In the genomic region with DNA sequence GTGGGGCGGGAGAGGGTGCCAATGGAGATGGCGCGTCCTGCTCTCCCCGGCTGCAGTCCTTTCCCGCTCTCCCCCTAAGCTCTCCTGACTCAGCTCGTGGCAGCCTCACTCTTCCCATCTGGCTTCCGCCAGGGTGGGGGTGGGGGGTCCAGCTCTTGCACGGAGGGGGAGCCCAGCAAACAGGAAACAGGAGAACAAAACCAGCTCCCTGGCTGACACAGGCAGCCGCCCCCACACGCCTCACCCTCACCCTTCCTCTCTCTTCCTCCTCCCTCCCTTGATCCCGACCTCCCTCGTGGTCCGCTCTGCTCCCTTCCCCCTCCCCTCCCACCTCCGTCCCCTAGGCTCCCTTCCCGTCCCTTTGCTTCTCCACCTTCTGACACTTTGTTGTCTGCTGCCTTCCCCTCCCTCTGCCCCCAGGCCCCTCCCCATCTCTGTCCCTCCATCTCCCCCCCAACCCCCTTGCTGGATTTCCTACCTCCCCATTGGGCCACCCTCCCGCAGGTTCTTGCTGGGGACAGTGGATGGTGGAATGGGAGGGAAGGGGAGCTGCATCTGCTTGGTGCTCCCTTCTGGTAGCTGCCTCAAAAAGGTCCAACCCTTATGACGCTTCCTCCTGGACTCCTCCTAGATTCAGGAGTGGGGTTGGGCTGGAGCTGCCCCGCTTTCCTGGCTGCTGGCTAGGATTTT, we compare ENCODE assay signal across 7 cellular contexts. TPM values are rescaled to one million over a fixed set of nuclear protein-coding genes. Genes with fewer than 3 reads are reported as not detected.
DNase-seq lines count a peak whose midpoint lies in the region; ATAC-seq, FAIRE-seq and TF ChIP-seq lines count a peak whose summit lies in the region.

No MANE protein-coding gene starts in this region.

- peak overlapping the region; percentile 86 for H3K9ac ChIP-seq in HUES64 (ENCODE audit: low read depth, low read length)

- no peak for TF ChIP-seq CTCF in bronchial epithelial cell (IDR thresholded peaks at IDR 0.05; ENCODE audit: insufficient read depth, low read length, severe bottlenecking)
- TF ChIP-seq CTCF in kidney epithelial cell (IDR thresholded peaks at IDR 0.05; ENCODE audit: insufficient read depth, low read length, poor library complexity, severe bottlenecking): no peak
- no peak for TF ChIP-seq CTCF in transverse colon (IDR thresholded peaks at IDR 0.05)

- no peaks in the 10 kb centered on the region for H3K9me3 ChIP-seq in HUES64 (ENCODE audit: insufficient read depth, low read depth, low read length)
- no peaks in the 10 kb centered on the region for H3K9me3 ChIP-seq in transverse colon

- WGBS in HUES64: 7% methylated on average over 15 of the region's 18 CpGs
- 62% methylated on average over 18 of the region's 18 CpGs; no CpG with 5 or more reads in 1 of the 2 donors for WGBS in transverse colon (ENCODE audit: low coverage in 1 of 2), 2 donors

- no peak for ATAC-seq in HG02970 (IDR thresholded peaks at IDR 0.05; ENCODE audit: low FRiP score, unreplicated experiment)

- in situ Hi-C loops in transverse colon (cut with MboI; ENCODE audit: low pct_ligation_motif_present in 1 of 4, low pct_unique_long_range_greater_than_20kb in 1 of 4, low sequenced_read_pairs in 3 of 4): no loop called here

- H3K36me3 ChIP-seq in HUES64 (ENCODE audit: insufficient read depth, low read length): no peaks in the 10 kb centered on the region
- no peaks in the 10 kb centered on the region for H3K36me3 ChIP-seq in bronchial epithelial cell (ENCODE audit: control insufficient read depth, insufficient read depth, low read length)
- H3K36me3 ChIP-seq in kidney epithelial cell (ENCODE audit: control insufficient read depth, insufficient read depth, low read length): no peaks in the 10 kb centered on the region
- no peaks in the 10 kb centered on the region for H3K36me3 ChIP-seq in transverse colon

- H3K4me1 ChIP-seq in HUES64 (ENCODE audit: insufficient read depth, low read length): peaks cover 72% of the 10 kb centered on the region
- peaks cover 8 to 45% (median 27%) of the 10 kb centered on the region in 4 donors for H3K4me1 ChIP-seq in transverse colon

- DNase-seq in bronchial epithelial cell (ENCODE audit: low read depth): peak; percentile 85
- DNase-seq in kidney epithelial cell (ENCODE audit: low read depth): no peak
- no peak for DNase-seq in transverse colon
- no peak for DNase-seq in HuH-7.5 (ENCODE audit: low spot score)
- DNase-seq in NCI-H1048 (lab: John Stamatoyannopoulos, UW): no peak

- peak overlapping the region; percentile 97 for H3K27ac ChIP-seq in HUES64 (ENCODE audit: low read depth, low read length)
- H3K27ac ChIP-seq in transverse colon: peak overlapping the region; percentile 48 to 73 (median 58)

- H3K27me3 ChIP-seq in HUES64 (ENCODE audit: insufficient read depth, low read length) (no peaks in the 10 kb centered on the region), bronchial epithelial cell (ENCODE audit: control insufficient read depth, insufficient read depth, low read length) (no peaks in the 10 kb centered on the region), kidney epithelial cell (ENCODE audit: control insufficient read depth, insufficient read depth, low read length) (no peaks in the 10 kb centered on the region), transverse colon (peaks cover 20% of the 10 kb centered on the region)

- no peak for TF ChIP-seq EP300 in transverse colon (IDR thresholded peaks at IDR 0.05; ENCODE audit: low read depth)

- H3K4me3 ChIP-seq in HUES64 (ENCODE audit: low read length): peak overlapping the region; percentile 59
- H3K4me3 ChIP-seq in bronchial epithelial cell (ENCODE audit: low read depth, low read length): peak overlapping the region; percentile 38
- H3K4me3 ChIP-seq in kidney epithelial cell (ENCODE audit: low read depth, low read length): peak overlapping the region; percentile 18
- no peak overlapping the region for H3K4me3 ChIP-seq in transverse colon

- no peak for FAIRE-seq in bronchial epithelial cell (lab: Jason Lieb, UNC)

- intact Hi-C loops in transverse colon (cut with DNase I; ENCODE audit: low total_unique reads): no loop called here

- TF ChIP-seq POLR2A in transverse colon (IDR thresholded peaks at IDR 0.05): no peak

RNA-seq across cellular contexts. Expression of a gene that starts 23.7 kb away (rescaled TPM):
- 39.3 TPM for polyA plus RNA-seq in HUES64 (2013, experiment 1 of 2)
- polyA plus RNA-seq in HUES64 (2013, experiment 2 of 2): 29.3 TPM
- total RNA-seq in bronchial epithelial cell (15.8 and 18.1 TPM in 2 replicates), kidney epithelial cell (52.8 and 65.6 TPM in 2 replicates), transverse colon (10 to 100 TPM in 3 of 4 donors, 1 to 10 TPM in 1; 4.5 to 21.7 (median 17.0) TPM)

Comparison
In these comparisons a context has a peak if more than half of its experiments do, and no peak if none do; other contexts are left out.
1. H3K4me3 ChIP-seq: peak in HUES64 (single experiment), bronchial epithelial cell (single experiment) and kidney epithelial cell (single experiment); none in transverse colon (0 of 4).